ENCODE assay signal across 1 cellular context in genomic region chr22:48786679-48786996, GRCh38.
TF ChIP-seq lines count a peak whose summit lies in the region.

No MANE protein-coding gene starts in this region.

TF ChIP-seq in H1, 55 proteins besides CTCF, POLR2A, EP300 and RAD21:
- TF ChIP-seq TCF12 (IDR thresholded peaks at IDR 0.05; ENCODE audit: low read depth, low read length) (no peak), ASH2L (IDR thresholded peaks at IDR 0.05; ENCODE audit: low read length) (no peak), RFX5 (IDR thresholded peaks at IDR 0.05; ENCODE audit: borderline replicate concordance, low read depth, low read length) (no peak), KDM1A (IDR thresholded peaks at IDR 0.05; ENCODE audit: borderline replicate concordance, low read length) (no peak), TBP (IDR thresholded peaks at IDR 0.05; ENCODE audit: low read depth, low read length) (no peak), CHD7 (IDR thresholded peaks at IDR 0.05; ENCODE audit: insufficient replicate concordance, low read length) (no peak), CBX8 (IDR thresholded peaks at IDR 0.05; ENCODE audit: borderline replicate concordance, low read depth, low read length) (no peak), USF2 (IDR thresholded peaks at IDR 0.05; ENCODE audit: low read length) (no peak), TAF7 (optimal IDR thresholded peaks at IDR 0.05; ENCODE audit: borderline replicate concordance, low read depth, low read length) (no peak), NANOG (IDR thresholded peaks at IDR 0.05; ENCODE audit: insufficient read depth, low read depth, low read length, poor library complexity, severe bottlenecking) (no peak), SUZ12 (IDR thresholded peaks at IDR 0.05; ENCODE audit: low read length) (no peak), CTBP2 (IDR thresholded peaks at IDR 0.05; ENCODE audit: borderline replicate concordance, insufficient read depth, insufficient read length, low read length) (no peak), TEAD4 (IDR thresholded peaks at IDR 0.05; ENCODE audit: low read depth, low read length) (no peak), HDAC6 (IDR thresholded peaks at IDR 0.05; ENCODE audit: low read depth, low read length) (no peak)
